ENCODE assay signal across 9 cellular contexts in the genomic region with DNA sequence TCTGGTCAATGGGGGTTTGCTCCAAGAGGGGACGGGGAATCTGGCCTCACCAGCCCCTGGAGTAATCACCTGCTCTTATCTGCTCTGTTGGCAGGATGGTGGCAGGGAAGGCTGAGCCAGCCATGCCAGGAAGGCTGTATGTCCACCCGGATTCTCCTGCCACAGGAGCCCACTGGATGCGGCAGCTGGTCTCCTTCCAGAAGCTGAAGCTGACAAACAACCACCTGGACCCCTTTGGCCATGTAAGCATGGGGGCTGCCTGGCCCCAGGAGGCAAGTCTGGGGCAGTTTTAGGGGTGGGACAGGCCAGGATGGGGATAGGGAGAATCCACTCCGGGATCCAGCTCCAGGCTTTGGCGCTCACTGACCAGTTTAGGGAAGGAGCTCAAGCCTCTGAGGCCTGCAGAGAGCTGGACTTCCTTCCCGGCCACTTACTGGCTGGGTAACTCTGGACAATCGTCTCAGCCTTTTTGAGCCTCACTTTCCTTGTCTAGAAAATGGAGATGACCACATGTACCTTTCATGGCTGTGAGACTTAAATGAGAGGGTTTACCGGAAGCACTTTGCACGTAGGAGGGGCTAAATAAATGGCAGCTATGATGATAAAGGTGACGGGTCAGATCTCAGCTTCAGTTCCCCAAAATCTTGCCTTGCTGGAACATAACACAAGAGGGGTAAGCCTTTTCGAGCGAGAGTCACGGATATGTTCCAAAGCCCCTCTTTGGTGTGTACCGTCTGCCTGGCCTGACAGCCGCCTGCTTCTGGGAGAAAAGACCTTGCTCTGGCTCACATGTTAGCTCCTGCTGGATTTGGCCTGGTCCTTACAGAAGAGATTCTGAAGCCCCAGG. TPM values are rescaled to one million over a fixed set of nuclear protein-coding genes. Genes with fewer than 3 reads are reported as not detected.
DNase-seq lines count a peak whose midpoint lies in the region; ATAC-seq and TF ChIP-seq lines count a peak whose summit lies in the region.
"Had no signal": no experiment of that assay in that cellular context is flagged by ENCODE, and none has a peak within 500 bp of the region (broad histone marks: within the 10 kb centered on the region; RNA-seq: fewer than 3 reads in every experiment).

No MANE protein-coding gene starts in this region.

- H3K27ac Mint-ChIP-seq in Calu3 (ENCODE audit: unreplicated experiment) (no peak overlapping the region), MCF 10A (ENCODE audit: low read depth, unreplicated experiment) (no peak overlapping the region)
- no peak overlapping the region for H3K27ac Mint-ChIP-seq in activated CD4-positive, alpha-beta T cell treated with anti-CD3 and anti-CD28 coated beads, Interleukin-2, amount 10 ng/mL, durations not matched to agents 24 days and 14 days

- no peak overlapping the region for H3K4me2 ChIP-seq in MM.1S (ENCODE audit: low read depth, low read length)

- no peaks in the 10 kb centered on the region for H3K36me3 Mint-ChIP-seq in Calu3 (ENCODE audit: insufficient read depth, unreplicated experiment)
- H3K36me3 Mint-ChIP-seq in MCF 10A (ENCODE audit: insufficient read depth, unreplicated experiment): peaks cover 6% of the 10 kb centered on the region
- no peaks in the 10 kb centered on the region for H3K36me3 Mint-ChIP-seq in activated CD4-positive, alpha-beta T cell treated with anti-CD3 and anti-CD28 coated beads, Interleukin-2, amount 10 ng/mL, durations not matched to agents 24 days and 14 days (ENCODE audit: low read depth)

- H3K27me3 ChIP-seq in MM.1S (replicated peaks; ENCODE audit: insufficient read depth, low read length): peaks cover 2% of the 10 kb centered on the region; the same call in 1 of the 2 replicates

- H3K9me3 ChIP-seq in MM.1S (replicated peaks; ENCODE audit: insufficient read depth, low read length): no peaks in the 10 kb centered on the region

- TF ChIP-seq CTCF in Calu3 (IDR thresholded peaks at IDR 0.05; ENCODE audit: unreplicated experiment): no peak
- TF ChIP-seq CTCF in MM.1S (IDR thresholded peaks at IDR 0.05; ENCODE audit: low read length): no peak
- TF ChIP-seq CTCF in MCF 10A (IDR thresholded peaks at IDR 0.05; ENCODE audit: unreplicated experiment): no peak
- TF ChIP-seq CTCF in GM13976 (IDR thresholded peaks at IDR 0.05; ENCODE audit: borderline replicate concordance, control extremely low read depth, extremely low read depth, insufficient read depth, missing control alignments): no peak

- H4K20me1 ChIP-seq in MM.1S (ENCODE audit: insufficient read depth, low read length): no peaks in the 10 kb centered on the region

- H3K4me1 ChIP-seq in MM.1S (ENCODE audit: low read length): no peaks in the 10 kb centered on the region

- no peak for ATAC-seq in HG02571 (IDR thresholded peaks at IDR 0.05; ENCODE audit: unreplicated experiment)

- H3K4me1 Mint-ChIP-seq in Calu3 (ENCODE audit: low read depth, unreplicated experiment): no peaks in the 10 kb centered on the region
- no peaks in the 10 kb centered on the region for H3K4me1 Mint-ChIP-seq in MCF 10A (ENCODE audit: insufficient read depth, unreplicated experiment)
- H3K4me1 Mint-ChIP-seq in activated CD4-positive, alpha-beta T cell treated with anti-CD3 and anti-CD28 coated beads, Interleukin-2, amount 10 ng/mL, durations not matched to agents 24 days and 14 days: peaks cover 1% of the 10 kb centered on the region

- intact Hi-C loops in Calu3 (cut with micrococcal nuclease; ENCODE audit: unreplicated experiment): no loop called here
- intact Hi-C loops in MCF 10A (cut with micrococcal nuclease): no loop called here
- intact Hi-C loops in activated CD4-positive, alpha-beta T cell treated with anti-CD3 and anti-CD28 coated beads, Interleukin-2, amount 10 ng/mL, durations not matched to agents 24 days and 14 days (cut with micrococcal nuclease): no loop called here

- H3K27me3 Mint-ChIP-seq in Calu3 (ENCODE audit: unreplicated experiment) (peaks cover 28% of the 10 kb centered on the region), MCF 10A (ENCODE audit: insufficient read depth, unreplicated experiment) (no peaks in the 10 kb centered on the region)
- peaks cover 20% of the 10 kb centered on the region for H3K27me3 Mint-ChIP-seq in activated CD4-positive, alpha-beta T cell treated with anti-CD3 and anti-CD28 coated beads, Interleukin-2, amount 10 ng/mL, durations not matched to agents 24 days and 14 days

- H3K9me3 Mint-ChIP-seq in Calu3 (ENCODE audit: low read depth, unreplicated experiment) (no peaks in the 10 kb centered on the region), MCF 10A (ENCODE audit: unreplicated experiment) (no peaks in the 10 kb centered on the region)
- H3K9me3 Mint-ChIP-seq in activated CD4-positive, alpha-beta T cell treated with anti-CD3 and anti-CD28 coated beads, Interleukin-2, amount 10 ng/mL, durations not matched to agents 24 days and 14 days: no peaks in the 10 kb centered on the region

- no peak overlapping the region for H3K4me3 ChIP-seq in MM.1S (ENCODE audit: low read length)

- H3K9me2 ChIP-seq in MM.1S (replicated peaks; ENCODE audit: insufficient read depth, low read length): no peaks in the 10 kb centered on the region

- BruUV-seq in Calu3 (replicated peaks; lab: Mats Ljungman, UMichigan): no TSS peak
- BruUV-seq in MCF 10A (replicated peaks; lab: Mats Ljungman, UMichigan): no TSS peak

- POLR2A ChIA-PET in MCF 10A (lab: Yijun Ruan, JAX): no interaction called here

- H3K4me3 Mint-ChIP-seq in Calu3 (ENCODE audit: low read depth, unreplicated experiment) (no peak overlapping the region), MCF 10A (ENCODE audit: unreplicated experiment) (no peak overlapping the region)
- no peak overlapping the region for H3K4me3 Mint-ChIP-seq in activated CD4-positive, alpha-beta T cell treated with anti-CD3 and anti-CD28 coated beads, Interleukin-2, amount 10 ng/mL, durations not matched to agents 24 days and 14 days

- H3K27ac ChIP-seq in MM.1S (ENCODE audit: low read length): no peak overlapping the region

- in situ Hi-C loops in GM13976 (cut with MboI; ENCODE audit: low sequenced_read_pairs, unreplicated experiment): no loop called here

- no peaks in the 10 kb centered on the region for H3K79me2 ChIP-seq in MM.1S (ENCODE audit: low read length)

- 0 out of 2 replicates have a peak overlapping the region, but pooled peaks have one; percentile 41 for H2AFZ ChIP-seq in MM.1S (ENCODE audit: low read length)

- DNase-seq in Calu3 (peak; percentile 20), MM.1S (no peak), MCF 10A (ENCODE audit: unreplicated experiment) (peak; percentile 51), medulla oblongata (ENCODE audit: extremely low spot score) (peak; percentile 23), GM13976 (ENCODE audit: low spot score) (no peak), HCEC 1CT (no peak)
- no peak for DNase-seq in activated CD4-positive, alpha-beta T cell treated with anti-CD3 and anti-CD28 coated beads, Interleukin-2, amount 10 ng/mL, durations not matched to agents 24 days and 14 days

- no peaks in the 10 kb centered on the region for H3K36me3 ChIP-seq in MM.1S (replicated peaks; ENCODE audit: insufficient read depth, low read length)

- CTCF ChIA-PET in Calu3 (lab: Charles Lee) (interaction anchor here (0.5 to 1.5 kb wide), 2 partner anchors 18 to 73 kb away, joined by 3 to 5 read pairs; no protein-coding TSS in a partner anchor), MCF 10A (lab: Yijun Ruan, JAX) (interaction anchor here (1.2 kb wide), 1 partner anchor 83 kb away, joined by 3 read pairs; no protein-coding TSS in a partner anchor)

- H3K9ac ChIP-seq in MM.1S (ENCODE audit: low read length): no peak overlapping the region

- no peaks in the 10 kb centered on the region for H3F3A ChIP-seq in MM.1S (ENCODE audit: insufficient read depth, low read length)

RNA-seq across cellular contexts. Expression of gene TBX4, which starts 15.4 kb away (rescaled TPM):
- not detected in 2 replicates for total RNA-seq in Calu3 (2022)
- not detected in 2 replicates for total RNA-seq in MCF 10A (2022)
- total RNA-seq in activated CD4-positive, alpha-beta T cell treated with anti-CD3 and anti-CD28 coated beads, Interleukin-2, amount 10 ng/mL, durations not matched to agents 24 days and 14 days: not detected in 2 replicates
- total RNA-seq: kidney epithelial cell had no signal

Comparison
In these comparisons a context has a peak if more than half of its experiments do, and no peak if none do; other contexts are left out.
1. DNase-seq: peak in Calu3 (single experiment), MCF 10A (single experiment) and medulla oblongata (single experiment); none in MM.1S (single experiment), GM13976 (single experiment), activated CD4-positive, alpha-beta T cell treated with anti-CD3 and anti-CD28 coated beads, Interleukin-2, amount 10 ng/mL, durations not matched to agents 24 days and 14 days (single experiment) and HCEC 1CT (single experiment).